ENCODE assay signal across 18 cellular contexts in the genomic region with DNA sequence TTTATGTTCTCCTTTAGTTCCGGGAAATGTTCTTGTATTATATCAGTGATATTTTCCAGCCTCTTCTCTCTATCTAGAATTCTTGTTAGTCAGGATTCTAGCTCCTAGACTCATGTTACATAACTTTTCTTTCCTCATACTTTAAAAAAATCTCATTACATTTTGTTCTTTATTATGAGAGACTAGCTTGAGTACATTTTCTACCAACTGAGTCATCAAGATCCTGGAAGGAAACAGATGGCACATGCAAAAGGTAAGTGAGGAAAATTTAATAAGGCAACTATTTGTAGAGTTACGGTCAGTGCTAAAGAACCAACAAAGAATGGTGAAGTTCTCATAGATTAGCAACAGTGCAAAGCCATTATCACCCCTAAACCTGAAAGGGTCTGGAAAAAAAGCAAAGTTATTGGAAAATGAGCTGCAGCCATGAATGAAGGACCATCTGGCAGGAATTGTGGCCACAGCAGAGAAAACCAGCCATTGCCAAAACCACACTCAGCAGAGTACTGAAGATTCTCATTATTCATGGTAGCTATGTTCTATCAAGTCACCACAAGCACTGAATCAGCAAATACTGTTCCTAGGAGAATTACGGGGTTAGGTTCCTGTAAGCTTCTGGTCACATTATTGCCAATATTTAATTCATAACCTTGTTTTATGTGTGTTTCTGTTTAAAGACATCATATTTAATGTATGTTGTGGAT.
"Had no signal": no experiment of that assay in that cellular context is flagged by ENCODE, and none has a peak within 500 bp of the region (broad histone marks: within the 10 kb centered on the region; RNA-seq: fewer than 3 reads in every experiment).

No MANE protein-coding gene starts in this region.

- H3K27me3 ChIP-seq: cardiac muscle cell, right atrium auricular region, thyroid gland had no signal

- H3K4me1 ChIP-seq: right atrium auricular region, thyroid gland had no signal

- H3K27ac Mint-ChIP-seq: activated CD8-positive, alpha-beta memory T cell treated with anti-CD3 and anti-CD28 coated beads, Interleukin-2, amount 10 ng/mL, durations not matched to agents 7 days and 5 days; activated naive CD8-positive, alpha-beta T cell; memory B cell; natural killer cell; T-helper 17 cell had no signal

- H3K27ac ChIP-seq: cardiac muscle cell, coronary artery, right atrium auricular region, thyroid gland had no signal

- H3K36me3 Mint-ChIP-seq: activated CD8-positive, alpha-beta memory T cell treated with anti-CD3 and anti-CD28 coated beads, Interleukin-2, amount 10 ng/mL, durations not matched to agents 7 days and 5 days; activated naive CD8-positive, alpha-beta T cell; natural killer cell had no signal

- ATAC-seq: activated CD8-positive, alpha-beta memory T cell treated with anti-CD3 and anti-CD28 coated beads, Interleukin-2, amount 10 ng/mL, durations not matched to agents 7 days and 5 days; activated T-cell treated with anti-CD3 and anti-CD28 coated beads, Interleukin-2, amount 50 U/mL, for 4 hours; natural killer cell; T-helper 17 cell had no signal

- H3K9me3 Mint-ChIP-seq: activated T-cell treated with anti-CD3 and anti-CD28 coated beads, Interleukin-2, amount 50 U/mL, for 4 hours; natural killer cell had no signal

- H3K9me3 ChIP-seq: thyroid gland had no signal

- H3K4me1 Mint-ChIP-seq: activated CD8-positive, alpha-beta memory T cell treated with anti-CD3 and anti-CD28 coated beads, Interleukin-2, amount 10 ng/mL, durations not matched to agents 7 days and 5 days; natural killer cell had no signal

- FAIRE-seq: small intestine, TTC549, urothelium cell line had no signal

- H3K4me3 Mint-ChIP-seq: activated CD8-positive, alpha-beta memory T cell treated with anti-CD3 and anti-CD28 coated beads, Interleukin-2, amount 10 ng/mL, durations not matched to agents 7 days and 5 days; activated naive CD8-positive, alpha-beta T cell; activated T-cell treated with anti-CD3 and anti-CD28 coated beads, Interleukin-2, amount 50 U/mL, for 4 hours; memory B cell; natural killer cell; T-helper 17 cell had no signal

- H3K4me3 ChIP-seq: cardiac muscle cell, coronary artery, right atrium auricular region, thyroid gland had no signal

- DNase-seq: activated CD4-positive, alpha-beta T cell treated with anti-CD3 and anti-CD28 coated beads, Interleukin-2, amount 50 U/mL, for 1 hour; activated CD8-positive, alpha-beta memory T cell treated with anti-CD3 and anti-CD28 coated beads, Interleukin-2, amount 10 ng/mL, durations not matched to agents 7 days and 5 days; activated effector memory CD4-positive, alpha-beta T cell treated with anti-CD3 and anti-CD28 coated beads, Interleukin-2, amount 50 U/mL, for 16 hours; activated T-cell treated with anti-CD3 and anti-CD28 coated beads, Interleukin-2, amount 50 U/mL, for 4 hours; anterior cingulate cortex; effector CD8-positive, alpha-beta T cell; natural killer cell; posterior cingulate gyrus; small intestine; T-helper 17 cell; thyroid gland had no signal

- H3K36me3 ChIP-seq: cardiac muscle cell, right atrium auricular region, thyroid gland had no signal
